In genomic region chr12:53514626-53515290, GRCh38 we compare ENCODE assay signal across 1 cellular context.
TF ChIP-seq lines count a peak whose summit lies in the region.

No MANE protein-coding gene starts in this region.

TF ChIP-seq in WTC11, 78 proteins besides CTCF, POLR2A, EP300 and RAD21 (continued from another document):
- TF ChIP-seq, protein P1, sequence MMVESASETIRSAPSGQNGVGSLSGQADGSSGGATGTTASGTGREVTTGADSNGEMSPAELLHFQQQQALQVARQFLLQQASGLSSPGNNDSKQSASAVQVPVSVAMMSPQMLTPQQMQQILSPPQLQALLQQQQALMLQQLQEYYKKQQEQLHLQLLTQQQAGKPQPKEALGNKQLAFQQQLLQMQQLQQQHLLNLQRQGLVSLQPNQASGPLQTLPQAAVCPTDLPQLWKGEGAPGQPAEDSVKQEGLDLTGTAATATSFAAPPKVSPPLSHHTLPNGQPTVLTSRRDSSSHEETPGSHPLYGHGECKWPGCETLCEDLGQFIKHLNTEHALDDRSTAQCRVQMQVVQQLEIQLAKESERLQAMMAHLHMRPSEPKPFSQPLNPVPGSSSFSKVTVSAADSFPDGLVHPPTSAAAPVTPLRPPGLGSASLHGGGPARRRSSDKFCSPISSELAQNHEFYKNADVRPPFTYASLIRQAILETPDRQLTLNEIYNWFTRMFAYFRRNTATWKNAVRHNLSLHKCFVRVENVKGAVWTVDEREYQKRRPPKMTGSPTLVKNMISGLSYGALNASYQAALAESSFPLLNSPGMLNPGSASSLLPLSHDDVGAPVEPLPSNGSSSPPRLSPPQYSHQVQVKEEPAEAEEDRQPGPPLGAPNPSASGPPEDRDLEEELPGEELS (CRISPR knock-in tag; IDR thresholded peaks at IDR 0.05) = no peak
- TF ChIP-seq CBFB (CRISPR knock-in tag; IDR thresholded peaks at IDR 0.05; ENCODE audit: low read depth) = no peak
- TF ChIP-seq FOXP1 (CRISPR knock-in tag; IDR thresholded peaks at IDR 0.05; ENCODE audit: borderline replicate concordance) = no peak
- TF ChIP-seq SOX15 (CRISPR knock-in tag; IDR thresholded peaks at IDR 0.05) = no peak
- no peak for TF ChIP-seq CREM (CRISPR knock-in tag; IDR thresholded peaks at IDR 0.05)
